12 cellular contexts compared by ENCODE assay signal in the genomic region with DNA sequence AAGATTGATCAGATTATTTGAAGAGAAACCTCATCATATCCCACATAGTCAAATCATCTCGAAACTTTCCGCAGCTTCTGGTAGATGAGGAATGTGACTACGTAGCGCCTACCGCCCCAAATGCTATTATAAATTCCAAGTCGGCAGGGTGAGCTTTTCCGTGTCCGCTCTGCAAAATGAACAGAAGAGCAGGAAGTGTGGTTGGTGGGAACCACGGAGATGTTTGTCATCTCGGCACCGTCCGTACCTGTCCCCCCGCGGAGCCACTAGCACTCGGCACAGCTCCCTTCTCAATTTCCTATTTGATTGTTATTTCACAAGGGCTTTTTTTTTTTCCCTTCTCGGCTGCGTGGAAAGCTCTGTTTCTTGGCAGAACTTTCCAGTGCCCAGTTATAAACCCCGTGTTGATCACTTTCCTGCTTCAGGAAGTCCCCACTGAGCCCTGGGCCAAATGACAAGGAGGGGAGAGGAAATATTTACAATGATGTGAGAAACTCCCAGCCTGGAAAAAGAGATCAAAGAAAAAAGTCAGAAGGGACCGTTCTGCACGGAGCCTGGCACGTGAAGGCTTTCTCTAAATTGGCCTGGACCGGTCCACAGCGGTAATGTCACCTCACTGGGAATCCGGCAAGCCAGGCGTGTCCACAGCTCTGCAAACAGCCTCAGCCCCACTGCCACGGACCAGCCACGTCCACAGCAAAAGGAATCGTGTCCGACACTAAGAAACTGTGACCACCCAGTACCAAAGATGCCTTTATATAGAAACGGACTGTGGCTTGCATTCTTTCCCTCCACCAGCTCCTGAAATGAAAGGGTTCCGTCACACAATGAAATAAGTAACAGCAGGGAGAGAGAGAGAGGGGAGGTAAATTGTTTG.
DNase-seq lines count a peak whose midpoint lies in the region; ATAC-seq, FAIRE-seq and TF ChIP-seq lines count a peak whose summit lies in the region.
"Had no signal": no experiment of that assay in that cellular context is flagged by ENCODE, and none has a peak within 500 bp of the region (broad histone marks: within the 10 kb centered on the region; RNA-seq: fewer than 3 reads in every experiment).

No MANE protein-coding gene starts in this region.

- no peak for FAIRE-seq in H54 (lab: Jason Lieb, UNC)
- FAIRE-seq: H1 had no signal

- ATAC-seq in left ventricle myocardium superior (peak; percentile 22), psoas muscle (no peak), GM21619 (IDR thresholded peaks at IDR 0.05; ENCODE audit: unreplicated experiment) (no peak)

- H3K27ac ChIP-seq in BLaER1 (peak overlapping the region; percentile 99), psoas muscle (no peak overlapping the region)

- H3K27me3 ChIP-seq in BLaER1 (no peaks in the 10 kb centered on the region), psoas muscle (ENCODE audit: insufficient read depth in 3 of 3, low read length in 2 of 3) (no peaks in the 10 kb centered on the region), MG63 (no peaks in the 10 kb centered on the region)

- H3K9me3 ChIP-seq in BLaER1 (peaks cover 20% of the 10 kb centered on the region), psoas muscle (no peaks in the 10 kb centered on the region), MG63 (no peaks in the 10 kb centered on the region)
- H3K9me3 ChIP-seq: Caco-2 had no signal

- H3K36me3 ChIP-seq in BLaER1: peaks cover 54% of the 10 kb centered on the region
- H3K36me3 ChIP-seq in psoas muscle (ENCODE audit: insufficient read depth in 1 of 2, low read depth in 1 of 2): no peaks in the 10 kb centered on the region
- no peaks in the 10 kb centered on the region; the same call in none of the 2 replicates for H3K36me3 ChIP-seq in MG63

- intact Hi-C loops in left ventricle myocardium superior (cut with micrococcal nuclease): no loop called here
- intact Hi-C loops in psoas muscle (cut with DNase I): loop anchor here (5.0 kb wide), 1 partner anchor 50 kb away; no protein-coding TSS in a partner anchor

- peak overlapping the region; percentile 99 for H3K9ac ChIP-seq in BLaER1

- TF ChIP-seq POLR2A in H54 (IDR thresholded peaks at IDR 0.05; ENCODE audit: low read depth, low read length): no peak

- no peaks in the 10 kb centered on the region for H4K20me1 ChIP-seq in BLaER1

- WGBS in psoas muscle, 3 donors: 42 to 60% (median 46%) methylated on average over 31 of the region's 31 CpGs

- peak; percentile 70 for DNase-seq in astrocyte of the hippocampus (ENCODE audit: low read depth, low spot score)
- DNase-seq in left ventricle myocardium superior: no peak
- DNase-seq in psoas muscle: no peak
- DNase-seq in MG63: no peak
- no peak for DNase-seq in activated naive CD4-positive, alpha-beta T cell (lab: John Stamatoyannopoulos, UW)
- no peak for DNase-seq in H54 (ENCODE audit: insufficient read length, low spot score)
- DNase-seq: activated CD4-positive, CD25-positive, alpha-beta regulatory T cell treated with anti-CD3 and anti-CD28 coated beads, Interleukin-2, amount 50 U/mL, for 72 hours; Caco-2; NCI-H146 had no signal

- H3K4me2 ChIP-seq in BLaER1: peak overlapping the region; percentile 99

- H3K4me3 ChIP-seq in BLaER1 (peak overlapping the region; percentile 77), psoas muscle (peak overlapping the region; percentile 5), MG63 (no peak overlapping the region)

- H3K4me1 ChIP-seq in BLaER1: peaks cover 47% of the 10 kb centered on the region
- peaks cover 58% of the 10 kb centered on the region for H3K4me1 ChIP-seq in psoas muscle
- H3K4me1 ChIP-seq: Caco-2 had no signal

- no peak for TF ChIP-seq CTCF in psoas muscle (IDR thresholded peaks at IDR 0.05)
